Comparison of ENCODE assay signal across 11 cellular contexts in the genomic region with DNA sequence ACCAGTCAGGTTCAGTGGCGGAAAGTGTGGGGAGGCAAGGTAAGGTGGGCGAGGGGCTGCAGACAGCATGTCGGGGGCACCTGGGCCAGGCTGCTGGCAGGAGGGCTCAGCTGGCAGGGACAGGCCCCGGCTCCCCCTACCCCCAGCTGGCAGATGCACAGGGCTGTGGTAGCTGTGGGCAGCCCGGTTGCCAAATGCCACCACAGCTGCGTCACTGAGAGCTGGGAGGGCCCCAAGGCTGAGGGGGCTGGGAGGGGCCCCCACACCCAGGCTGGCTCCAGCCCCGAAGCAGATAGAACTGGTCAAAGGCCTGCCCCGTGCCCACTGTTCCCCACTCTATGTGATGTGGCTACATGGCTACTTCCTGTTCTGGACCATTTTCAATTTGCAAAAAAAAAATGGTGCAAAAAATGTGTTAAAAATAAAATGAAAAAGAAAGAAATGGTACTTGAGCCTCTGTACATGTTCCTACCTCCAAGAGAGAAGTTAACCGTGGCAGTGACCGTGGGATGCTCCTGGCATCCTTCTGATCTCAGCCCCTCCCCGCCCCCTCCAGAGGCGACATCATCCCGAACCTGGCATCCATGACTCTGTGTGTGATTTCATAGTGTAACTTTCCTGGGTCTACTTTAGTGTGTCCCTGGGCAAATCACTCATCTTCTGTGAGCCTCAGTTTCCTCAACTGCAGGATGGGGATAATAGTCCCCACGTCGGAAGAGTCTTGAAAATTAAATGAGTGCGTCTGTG.
DNase-seq lines count a peak whose midpoint lies in the region; TF ChIP-seq lines count a peak whose summit lies in the region.
"Had no signal": no experiment of that assay in that cellular context is flagged by ENCODE, and none has a peak within 500 bp of the region (broad histone marks: within the 10 kb centered on the region; RNA-seq: fewer than 3 reads in every experiment).

No MANE protein-coding gene starts in this region.

- H3K9me3 ChIP-seq in hepatocyte (ENCODE audit: low read depth), result no peaks in the 10 kb centered on the region
- no peaks in the 10 kb centered on the region for H3K9me3 ChIP-seq in HAP-1

- peaks cover 25% of the 10 kb centered on the region for H3K4me1 Mint-ChIP-seq in neural crest cell

- no peaks in the 10 kb centered on the region for H3K9me2 ChIP-seq in hepatocyte (replicated peaks; ENCODE audit: insufficient read depth)

- in situ Hi-C loops in astrocyte of the spinal cord (cut with HindIII; ENCODE audit: low sequenced_read_pairs), result no loop called here
- in situ Hi-C loops in HAP-1 (cut with MboI; ENCODE audit: low sequenced_read_pairs), result no loop called here

- H3K4me2 ChIP-seq in hepatocyte, result no peak overlapping the region

- H3K36me3 Mint-ChIP-seq in neural crest cell (ENCODE audit: low read depth), result no peaks in the 10 kb centered on the region

- H3K27me3 Mint-ChIP-seq in neural crest cell (ENCODE audit: low read depth), result no peaks in the 10 kb centered on the region

- H3K36me3 ChIP-seq in hepatocyte (replicated peaks; ENCODE audit: insufficient read depth, low read depth), result no peaks in the 10 kb centered on the region
- no peaks in the 10 kb centered on the region for H3K36me3 ChIP-seq in HAP-1 (replicated peaks)

- H3K79me2 ChIP-seq in hepatocyte, result no peaks in the 10 kb centered on the region

- 92% methylated on average over 15 of the region's 16 CpGs for WGBS in hepatocyte (ENCODE audit: low lambda C conversion rate, missing lambda C conversion rate)

- H3K27me3 ChIP-seq in hepatocyte (no peaks in the 10 kb centered on the region), HAP-1 (ENCODE audit: low read depth) (no peaks in the 10 kb centered on the region)

- DNase-seq in AG08395 (ENCODE audit: low spot score) (peak; percentile 81), NAMALWA (ENCODE audit: low spot score) (peak; percentile 28), astrocyte of the spinal cord (ENCODE audit: low read depth, low spot score) (peak; percentile 61), neural crest cell (ENCODE audit: low read depth, low spot score) (no peak), NCI-H1694 (lab: John Stamatoyannopoulos, UW) (no peak), DMS114 treated with DMSO at 0.1 percent for 48 hours (lab: John Stamatoyannopoulos, UW; ENCODE audit: unreplicated experiment) (no peak), hepatocyte (ENCODE audit: low spot score) (no peak), HAP-1 (ENCODE audit: low spot score in 2 of 2) (no peak)
- DNase-seq: COR-L47; stimulated activated CD4-positive, alpha-beta T cell treated with anti-CD3 and anti-CD28 coated beads, Interleukin-4, amount 100 ng/mL, for 1 hour had no signal

- H3K27ac Mint-ChIP-seq in neural crest cell (ENCODE audit: unreplicated experiment), result peak overlapping the region; percentile 14

- TF ChIP-seq CTCF in astrocyte of the spinal cord (IDR thresholded peaks at IDR 0.05; ENCODE audit: low read depth, low read length) (no peak), neural crest cell (conservative IDR thresholded peaks at IDR 0.05) (no peak), hepatocyte (IDR thresholded peaks at IDR 0.05; ENCODE audit: poor library complexity) (no peak)

- H3K4me1 ChIP-seq in hepatocyte (ENCODE audit: insufficient read depth) (peaks cover 4% of the 10 kb centered on the region), HAP-1 (no peaks in the 10 kb centered on the region)

- H3K4me3 ChIP-seq in astrocyte of the spinal cord (ENCODE audit: low read depth, low read length) (no peak overlapping the region), hepatocyte (no peak overlapping the region), HAP-1 (no peak overlapping the region)

- H3K4me3 Mint-ChIP-seq in neural crest cell, result no peak overlapping the region

- no peaks in the 10 kb centered on the region for H4K20me1 ChIP-seq in hepatocyte (ENCODE audit: insufficient read depth, poor library complexity, severe bottlenecking)

- no peaks in the 10 kb centered on the region for H3K9me3 Mint-ChIP-seq in neural crest cell

- H2AFZ ChIP-seq in hepatocyte, result no peak overlapping the region

- H3K27ac ChIP-seq in hepatocyte, result no peak overlapping the region
- H3K27ac ChIP-seq: HL-60 had no signal

Comparison
In these comparisons a context has a peak if more than half of its experiments do, and no peak if none do; other contexts are left out.
1. DNase-seq: peak in AG08395 (single experiment), NAMALWA (single experiment) and astrocyte of the spinal cord (single experiment); none in neural crest cell (single experiment), NCI-H1694 (single experiment), DMS114 treated with DMSO at 0.1 percent for 48 hours (single experiment), hepatocyte (single experiment) and HAP-1 (0 of 2).